ENCODE assay signal across 16 cellular contexts in genomic region chr19:10712754-10713153, GRCh38. TPM values are rescaled to one million over a fixed set of nuclear protein-coding genes. Genes with fewer than 3 reads are reported as not detected.
DNase-seq lines count a peak whose midpoint lies in the region; ATAC-seq and TF ChIP-seq lines count a peak whose summit lies in the region.
"Had no signal": no experiment of that assay in that cellular context is flagged by ENCODE, and none has a peak within 500 bp of the region (broad histone marks: within the 10 kb centered on the region; RNA-seq: fewer than 3 reads in every experiment).

No MANE protein-coding gene starts in this region.

- no peak for TF ChIP-seq CTCF in RWPE1 (conservative IDR thresholded peaks at IDR 0.05; ENCODE audit: low read depth)
- TF ChIP-seq CTCF in transverse colon (IDR thresholded peaks at IDR 0.05), result no peak

- POLR2A ChIA-PET in RWPE1 (lab: Yijun Ruan, JAX; ENCODE audit: low non-redundant PET), result no interaction called here

- H3K4me3 ChIP-seq in H7 (ENCODE audit: insufficient read depth, low read depth, low read length) (no peak overlapping the region), transverse colon (peak overlapping the region in 3 of 4 donors; percentile 12 to 39 (median 21))
- H3K4me3 ChIP-seq: GM12878 had no signal

- no peaks in the 10 kb centered on the region for H3K27me3 ChIP-seq in H7 (ENCODE audit: control insufficient read depth, insufficient read depth, low read length)
- H3K27me3 ChIP-seq in transverse colon, result no peaks in the 10 kb centered on the region

- 43% methylated on average over 22 of the region's 23 CpGs; no CpG with 5 or more reads in 1 of the 2 donors for WGBS in transverse colon (ENCODE audit: low coverage in 1 of 2), 2 donors

- peak; percentile 72 for TF ChIP-seq POLR2A in transverse colon (IDR thresholded peaks at IDR 0.05)

- H3K36me3 ChIP-seq in H7 (replicated peaks; ENCODE audit: control insufficient read depth, insufficient read depth, low read length) (no peaks in the 10 kb centered on the region; the same call in 1 of the 2 replicates), transverse colon (no peaks in the 10 kb centered on the region)

- H3K27ac ChIP-seq in RWPE1 (peak overlapping the region; percentile 17; the same call in 1 of the 2 replicates), transverse colon (peak overlapping the region; percentile 83 to 88 (median 86))

- CTCF ChIA-PET in RWPE1 (lab: Yijun Ruan, JAX), result no interaction called here

- H3K4me1 ChIP-seq in transverse colon, result peaks cover 5 to 16% (median 13%) of the 10 kb centered on the region in 4 donors

- DNase-seq in H7, result peak; percentile 35
- DNase-seq in RWPE1 (ENCODE audit: low spot score), result no peak
- DNase-seq in left kidney (ENCODE audit: low read depth, low spot score), result peak; percentile 43
- DNase-seq in transverse colon, result peak; percentile 83
- DNase-seq in putamen (ENCODE audit: low spot score), result no peak
- no peak for DNase-seq in left ventricle myocardium superior
- DNase-seq: C1 segment of cervical spinal cord, COR-L47, DMS79, NCI-H2107, NCI-H345, NCI-H748 treated with DMSO at 0.1 percent for 48 hours, SHP77 treated with DMSO at 0.1 percent for 48 hours had no signal

- peak; percentile 67 for TF ChIP-seq EP300 in transverse colon (IDR thresholded peaks at IDR 0.05; ENCODE audit: low read depth)

- H3K9me3 ChIP-seq in transverse colon, result no peaks in the 10 kb centered on the region

- intact Hi-C loops in transverse colon (cut with DNase I; ENCODE audit: low total_unique reads), result no loop called here
- intact Hi-C loops in left ventricle myocardium superior (cut with micrococcal nuclease), result loop anchor here (10.0 kb wide), 1 partner anchor 152 kb away; no protein-coding TSS in a partner anchor

- in situ Hi-C loops in transverse colon (cut with MboI; ENCODE audit: low pct_ligation_motif_present in 1 of 4, low pct_unique_long_range_greater_than_20kb in 1 of 4, low sequenced_read_pairs in 3 of 4), result loop anchor here (5.0 to 25.0 kb wide), 4 partner anchors 52 to 155 kb away; partner anchors contain the start of gene CARM1 (in 2 of the 4)

- ATAC-seq in left ventricle myocardium superior (no peak), HG03442 (IDR thresholded peaks at IDR 0.05; ENCODE audit: unreplicated experiment) (no peak)
- ATAC-seq: GM12878, HCT116 had no signal

RNA-seq across cellular contexts. Expression of gene DNM2, which starts 5.1 kb away (rescaled TPM):
- total RNA-seq in H7 (2014; rRNA removed; shearing (Covaris generic)), result 77.6 and 89.9 TPM in 2 replicates
- total RNA-seq in transverse colon (1,000 to 10,000 TPM in 1 of 4 donors, 100 to 1,000 TPM in 3; 469 to 1,152 (median 585) TPM), left ventricle myocardium superior (201 TPM)

RNA-seq across cellular contexts. Expression of gene QTRT1, which starts 11.5 kb away (rescaled TPM):
- 52.4 and 64.9 TPM in 2 replicates for total RNA-seq in H7 (2014; rRNA removed; shearing (Covaris generic))
- total RNA-seq in transverse colon (100 to 1,000 TPM in 1 of 4 donors, 10 to 100 TPM in 3; 28.5 to 201 (median 39.9) TPM), left ventricle myocardium superior (29.1 TPM)

RNA-seq across cellular contexts. Expression of gene ILF3, which starts 58.6 kb away (rescaled TPM):
- total RNA-seq in H7 (2014; rRNA removed; shearing (Covaris generic)), result 354 and 378 TPM in 2 replicates
- total RNA-seq in transverse colon (100 to 1,000 TPM in 3 of 4 donors, 10 to 100 TPM in 1; 73.6 to 242 (median 151) TPM), left ventricle myocardium superior (118 TPM)

Comparison
In these comparisons a context has a peak if more than half of its experiments do, and no peak if none do; other contexts are left out.
1. DNase-seq: peak in H7 (single experiment), left kidney (single experiment) and transverse colon (single experiment); none in RWPE1 (single experiment), putamen (single experiment) and left ventricle myocardium superior (single experiment).